ENCODE assay signal across 25 cellular contexts in the genomic region with DNA sequence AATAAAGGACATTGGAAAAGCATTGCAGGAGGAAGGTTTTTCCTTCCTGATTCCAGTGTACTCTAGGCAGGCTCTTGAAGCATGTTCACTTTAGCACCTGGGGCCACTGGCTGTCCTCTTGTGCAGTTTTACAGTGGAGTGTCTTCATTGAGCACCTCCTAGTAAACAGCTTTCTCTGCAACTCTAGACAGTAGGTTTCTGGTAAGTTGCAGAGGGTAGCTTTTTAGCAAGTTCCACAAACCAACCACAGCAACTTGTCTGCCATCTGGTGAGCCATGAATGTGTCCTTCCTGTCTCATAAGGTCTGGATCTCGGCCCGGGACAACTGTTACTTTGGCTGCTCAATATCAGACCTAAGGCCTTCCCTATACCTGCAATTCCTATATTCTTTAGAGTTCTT.
"Had no signal": no experiment of that assay in that cellular context is flagged by ENCODE, and none has a peak within 500 bp of the region (broad histone marks: within the 10 kb centered on the region; RNA-seq: fewer than 3 reads in every experiment).

No MANE protein-coding gene starts in this region.

- H3K9me3 Mint-ChIP-seq: effector memory CD8-positive, alpha-beta T cell; nephron progenitor cell; stimulated activated effector memory CD8-positive, alpha-beta T cell treated with anti-CD3 and anti-CD28 coated beads, Interleukin-12 subunit alpha, Interleukin-12 subunit beta, amount 100 ng/mL, for 72 hours had no signal

- DNase-seq: cortex of kidney; effector memory CD8-positive, alpha-beta T cell; erythroblast; esophagus squamous epithelium; foreskin melanocyte; glutamatergic neuron; heart right ventricle; hippocampal formation; left colon; left ventricle myocardium superior; lower lobe of right lung; naive thymus-derived CD8-positive, alpha-beta T cell; nephron progenitor cell; psoas muscle; sigmoid colon; stimulated activated CD4-positive, alpha-beta T cell treated with anti-CD3 and anti-CD28 coated beads, Interleukin-2, amount 100 ng/mL, for 24 hours; stimulated activated CD4-positive, alpha-beta T cell treated with anti-CD3 and anti-CD28 coated beads, Interleukin-4, amount 100 ng/mL, for 24 hours; stimulated activated naive CD4-positive, alpha-beta T cell treated with Interleukin-2 at 50 U/mL for 16 hours; stomach; thyroid gland; trophoblast cell had no signal

- H3K4me3 Mint-ChIP-seq: effector memory CD8-positive, alpha-beta T cell; naive thymus-derived CD8-positive, alpha-beta T cell; nephron progenitor cell; stimulated activated effector memory CD8-positive, alpha-beta T cell treated with anti-CD3 and anti-CD28 coated beads, Interleukin-12 subunit alpha, Interleukin-12 subunit beta, amount 100 ng/mL, for 72 hours had no signal

- H3K4me1 Mint-ChIP-seq: naive thymus-derived CD8-positive, alpha-beta T cell; stimulated activated effector memory CD8-positive, alpha-beta T cell treated with anti-CD3 and anti-CD28 coated beads, Interleukin-12 subunit alpha, Interleukin-12 subunit beta, amount 100 ng/mL, for 72 hours had no signal

- H3K27me3 Mint-ChIP-seq: effector memory CD8-positive, alpha-beta T cell; naive thymus-derived CD8-positive, alpha-beta T cell had no signal

- H3K4me1 ChIP-seq: esophagus squamous epithelium, heart right ventricle, lower lobe of right lung, parathyroid adenoma, psoas muscle, sigmoid colon, stomach, thyroid gland, vagina had no signal

- H3K27me3 ChIP-seq: esophagus squamous epithelium, heart right ventricle, sigmoid colon, stomach, thyroid gland, vagina had no signal

- H3K9ac ChIP-seq: parathyroid adenoma had no signal

- H3K27ac ChIP-seq: esophagus squamous epithelium, heart right ventricle, lower lobe of right lung, parathyroid adenoma, psoas muscle, sigmoid colon, stomach, thyroid gland, vagina had no signal

- H3K36me3 ChIP-seq: esophagus squamous epithelium, heart right ventricle, lower lobe of right lung, sigmoid colon, stomach, thyroid gland, vagina had no signal

- H3K9me3 ChIP-seq: esophagus squamous epithelium, heart right ventricle, lower lobe of right lung, psoas muscle, sigmoid colon, stomach, thyroid gland, vagina had no signal

- H3K4me3 ChIP-seq: esophagus squamous epithelium, heart right ventricle, lower lobe of right lung, psoas muscle, sigmoid colon, stomach, thyroid gland, vagina had no signal

- H2AFZ ChIP-seq: parathyroid adenoma had no signal

- H3K27ac Mint-ChIP-seq: effector memory CD8-positive, alpha-beta T cell; naive thymus-derived CD8-positive, alpha-beta T cell; nephron progenitor cell; stimulated activated effector memory CD8-positive, alpha-beta T cell treated with anti-CD3 and anti-CD28 coated beads, Interleukin-12 subunit alpha, Interleukin-12 subunit beta, amount 100 ng/mL, for 72 hours had no signal

- ATAC-seq: effector memory CD8-positive, alpha-beta T cell; heart right ventricle; left colon; left ventricle myocardium superior; lower lobe of right lung; naive thymus-derived CD8-positive, alpha-beta T cell; psoas muscle; right cardiac atrium; stimulated activated effector memory CD8-positive, alpha-beta T cell treated with anti-CD3 and anti-CD28 coated beads, Interleukin-12 subunit alpha, Interleukin-12 subunit beta, amount 100 ng/mL, for 72 hours had no signal

- H3K79me2 ChIP-seq: parathyroid adenoma had no signal

- H3K36me3 Mint-ChIP-seq: stimulated activated effector memory CD8-positive, alpha-beta T cell treated with anti-CD3 and anti-CD28 coated beads, Interleukin-12 subunit alpha, Interleukin-12 subunit beta, amount 100 ng/mL, for 72 hours had no signal
